ENCODE assay signal across 1 cellular context in genomic region chr7:8003077-8003476, GRCh38.
TF ChIP-seq lines count a peak whose summit lies in the region.

No MANE protein-coding gene starts in this region.

TF ChIP-seq in SK-N-SH treated with all-trans-retinoic acid at 6 μM for 48 hours, 23 proteins besides CTCF, POLR2A, EP300 and RAD21 (continued from another document):
- TF ChIP-seq POU6F1 (CRISPR knock-in tag; IDR thresholded peaks at IDR 0.05; ENCODE audit: borderline replicate concordance, low read depth) (no peak), ZNF70 (CRISPR knock-in tag; IDR thresholded peaks at IDR 0.05) (no peak), ISL1 (CRISPR knock-in tag; IDR thresholded peaks at IDR 0.05) (no peak), ZC3H10 (CRISPR knock-in tag; IDR thresholded peaks at IDR 0.05) (no peak), ZFP3 (CRISPR knock-in tag; IDR thresholded peaks at IDR 0.05) (no peak), GLIS3 (CRISPR knock-in tag; IDR thresholded peaks at IDR 0.05) (no peak), BACH2 (CRISPR knock-in tag; IDR thresholded peaks at IDR 0.05; ENCODE audit: borderline replicate concordance) (no peak)
- TF ChIP-seq, protein P1, sequence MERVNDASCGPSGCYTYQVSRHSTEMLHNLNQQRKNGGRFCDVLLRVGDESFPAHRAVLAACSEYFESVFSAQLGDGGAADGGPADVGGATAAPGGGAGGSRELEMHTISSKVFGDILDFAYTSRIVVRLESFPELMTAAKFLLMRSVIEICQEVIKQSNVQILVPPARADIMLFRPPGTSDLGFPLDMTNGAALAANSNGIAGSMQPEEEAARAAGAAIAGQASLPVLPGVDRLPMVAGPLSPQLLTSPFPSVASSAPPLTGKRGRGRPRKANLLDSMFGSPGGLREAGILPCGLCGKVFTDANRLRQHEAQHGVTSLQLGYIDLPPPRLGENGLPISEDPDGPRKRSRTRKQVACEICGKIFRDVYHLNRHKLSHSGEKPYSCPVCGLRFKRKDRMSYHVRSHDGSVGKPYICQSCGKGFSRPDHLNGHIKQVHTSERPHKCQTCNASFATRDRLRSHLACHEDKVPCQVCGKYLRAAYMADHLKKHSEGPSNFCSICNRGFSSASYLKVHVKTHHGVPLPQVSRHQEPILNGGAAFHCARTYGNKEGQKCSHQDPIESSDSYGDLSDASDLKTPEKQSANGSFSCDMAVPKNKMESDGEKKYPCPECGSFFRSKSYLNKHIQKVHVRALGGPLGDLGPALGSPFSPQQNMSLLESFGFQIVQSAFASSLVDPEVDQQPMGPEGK (CRISPR knock-in tag; IDR thresholded peaks at IDR 0.05; ENCODE audit: borderline replicate concordance) = no peak
- TF ChIP-seq, protein P2, sequence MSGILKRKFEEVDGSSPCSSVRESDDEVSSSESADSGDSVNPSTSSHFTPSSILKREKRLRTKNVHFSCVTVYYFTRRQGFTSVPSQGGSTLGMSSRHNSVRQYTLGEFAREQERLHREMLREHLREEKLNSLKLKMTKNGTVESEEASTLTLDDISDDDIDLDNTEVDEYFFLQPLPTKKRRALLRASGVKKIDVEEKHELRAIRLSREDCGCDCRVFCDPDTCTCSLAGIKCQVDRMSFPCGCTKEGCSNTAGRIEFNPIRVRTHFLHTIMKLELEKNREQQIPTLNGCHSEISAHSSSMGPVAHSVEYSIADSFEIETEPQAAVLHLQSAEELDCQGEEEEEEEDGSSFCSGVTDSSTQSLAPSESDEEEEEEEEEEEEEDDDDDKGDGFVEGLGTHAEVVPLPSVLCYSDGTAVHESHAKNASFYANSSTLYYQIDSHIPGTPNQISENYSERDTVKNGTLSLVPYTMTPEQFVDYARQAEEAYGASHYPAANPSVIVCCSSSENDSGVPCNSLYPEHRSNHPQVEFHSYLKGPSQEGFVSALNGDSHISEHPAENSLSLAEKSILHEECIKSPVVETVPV (CRISPR knock-in tag; IDR thresholded peaks at IDR 0.05) = no peak
